ENCODE assay signal across 9 cellular contexts in the genomic region with DNA sequence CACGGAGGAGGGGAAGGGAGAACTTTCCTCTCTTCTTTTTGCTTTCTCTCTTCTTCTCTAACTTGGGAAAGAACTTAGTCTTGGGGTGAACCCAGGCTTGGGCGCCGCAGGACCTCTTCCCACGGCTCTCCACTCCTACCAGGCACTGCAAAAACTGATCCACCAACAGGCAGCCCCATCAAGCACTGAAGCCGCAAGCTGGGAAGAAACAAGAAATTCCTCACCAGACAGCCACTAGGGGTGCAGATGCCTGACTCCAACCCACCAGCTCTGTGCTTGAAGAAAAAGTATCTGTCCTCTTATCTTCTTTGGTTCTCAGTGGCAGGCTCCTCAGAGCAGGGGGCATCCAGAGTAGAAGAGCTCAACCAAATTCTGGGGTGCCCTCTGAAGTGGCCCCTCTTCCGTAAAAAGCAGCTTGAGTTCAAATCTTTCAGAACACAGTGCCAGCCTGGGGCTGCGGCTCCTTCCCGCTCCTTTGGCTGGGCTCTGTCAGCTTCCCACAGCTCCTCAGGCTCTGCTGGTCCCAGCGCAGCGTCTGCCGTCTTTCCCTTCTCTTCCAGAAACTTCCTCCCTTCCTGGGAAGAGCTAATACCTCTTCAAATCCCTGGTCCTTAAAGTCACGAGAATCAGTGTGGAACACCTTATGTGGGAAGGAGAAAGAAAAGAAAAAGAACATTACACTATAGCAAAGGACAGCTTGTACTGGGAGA. TPM values are rescaled to one million over a fixed set of nuclear protein-coding genes. Genes with fewer than 3 reads are reported as not detected.
DNase-seq lines count a peak whose midpoint lies in the region; ATAC-seq and TF ChIP-seq lines count a peak whose summit lies in the region.
"Had no signal": no experiment of that assay in that cellular context is flagged by ENCODE, and none has a peak within 500 bp of the region (broad histone marks: within the 10 kb centered on the region; RNA-seq: fewer than 3 reads in every experiment).

No MANE protein-coding gene starts in this region.

- no peak overlapping the region for H2AFZ ChIP-seq in MM.1S (ENCODE audit: low read length)

- H4K20me1 ChIP-seq in MM.1S (ENCODE audit: insufficient read depth, low read length), result no peaks in the 10 kb centered on the region

- peak; percentile 30 for TF ChIP-seq CTCF in MM.1S (IDR thresholded peaks at IDR 0.05; ENCODE audit: low read length)
- no peak for TF ChIP-seq CTCF in coronary artery (IDR thresholded peaks at IDR 0.05)
- TF ChIP-seq CTCF in osteocyte (IDR thresholded peaks at IDR 0.05), result peak; percentile 24

- no peaks in the 10 kb centered on the region for H3K9me3 Mint-ChIP-seq in osteocyte (ENCODE audit: unreplicated experiment)

- no peak overlapping the region for H3K9ac ChIP-seq in MM.1S (ENCODE audit: low read length)

- peaks cover 8% of the 10 kb centered on the region; the same call in 1 of the 2 replicates for H3K4me1 ChIP-seq in MM.1S (ENCODE audit: low read length)

- ATAC-seq in GM21390 (IDR thresholded peaks at IDR 0.05; ENCODE audit: unreplicated experiment), result no peak

- H3K27me3 ChIP-seq in MM.1S (replicated peaks; ENCODE audit: insufficient read depth, low read length), result no peaks in the 10 kb centered on the region; the same call in 1 of the 2 replicates

- no peak overlapping the region for H3K4me3 ChIP-seq in MM.1S (ENCODE audit: low read length)
- H3K4me3 ChIP-seq in coronary artery, result peak overlapping the region; percentile 85

- peaks cover 7% of the 10 kb centered on the region for H3F3A ChIP-seq in MM.1S (ENCODE audit: insufficient read depth, low read length)

- H3K4me3 Mint-ChIP-seq in osteocyte (ENCODE audit: unreplicated experiment), result no peak overlapping the region

- H3K9me3 ChIP-seq in MM.1S (replicated peaks; ENCODE audit: insufficient read depth, low read length), result no peaks in the 10 kb centered on the region

- no peak overlapping the region for H3K4me2 ChIP-seq in MM.1S (ENCODE audit: low read depth, low read length)

- no peaks in the 10 kb centered on the region for H3K9me2 ChIP-seq in MM.1S (replicated peaks; ENCODE audit: insufficient read depth, low read length)

- no peaks in the 10 kb centered on the region for H3K27me3 Mint-ChIP-seq in osteocyte (ENCODE audit: unreplicated experiment)

- peaks cover 47% of the 10 kb centered on the region for H3K4me1 Mint-ChIP-seq in osteocyte (ENCODE audit: unreplicated experiment)

- DNase-seq in DMS53 (lab: John Stamatoyannopoulos, UW), result peak; percentile 17
- DNase-seq in DMS53 treated with DMSO at 0.1 percent for 48 hours (lab: John Stamatoyannopoulos, UW; ENCODE audit: unreplicated experiment), result no peak
- no peak for DNase-seq in MM.1S
- no peak for DNase-seq in coronary artery (ENCODE audit: low spot score)
- DNase-seq in osteocyte (ENCODE audit: extremely low spot score, unreplicated experiment), result no peak
- no peak for DNase-seq in HK-2 (ENCODE audit: unreplicated experiment)
- DNase-seq in SW480 (ENCODE audit: low spot score), result no peak

- H3K27ac ChIP-seq in MM.1S (ENCODE audit: low read length) (no peak overlapping the region), coronary artery (peak overlapping the region in 1 of 2 donors; percentile 92)

- peaks cover 18% of the 10 kb centered on the region for H3K36me3 Mint-ChIP-seq in osteocyte (ENCODE audit: unreplicated experiment)

- H3K36me3 ChIP-seq in MM.1S (replicated peaks; ENCODE audit: insufficient read depth, low read length), result no peaks in the 10 kb centered on the region

- H3K79me2 ChIP-seq in MM.1S (ENCODE audit: low read length), result no peaks in the 10 kb centered on the region

- no peak overlapping the region for H3K27ac Mint-ChIP-seq in osteocyte (ENCODE audit: unreplicated experiment)

RNA-seq across cellular contexts. Expression of gene SLC41A1, which starts 2.4 kb away (rescaled TPM):
- total RNA-seq in osteocyte, result 25.6 and 29.5 TPM in 2 replicates

RNA-seq across cellular contexts. Expression of gene RAB29, which starts 35.3 kb away (rescaled TPM):
- 32.0 and 34.2 TPM in 2 replicates for total RNA-seq in osteocyte

RNA-seq across cellular contexts. Expression of gene PM20D1, which starts 39.3 kb away (rescaled TPM):
- total RNA-seq in osteocyte, result not detected in 2 replicates
- total RNA-seq: M059J had no signal
